In the genomic region with DNA sequence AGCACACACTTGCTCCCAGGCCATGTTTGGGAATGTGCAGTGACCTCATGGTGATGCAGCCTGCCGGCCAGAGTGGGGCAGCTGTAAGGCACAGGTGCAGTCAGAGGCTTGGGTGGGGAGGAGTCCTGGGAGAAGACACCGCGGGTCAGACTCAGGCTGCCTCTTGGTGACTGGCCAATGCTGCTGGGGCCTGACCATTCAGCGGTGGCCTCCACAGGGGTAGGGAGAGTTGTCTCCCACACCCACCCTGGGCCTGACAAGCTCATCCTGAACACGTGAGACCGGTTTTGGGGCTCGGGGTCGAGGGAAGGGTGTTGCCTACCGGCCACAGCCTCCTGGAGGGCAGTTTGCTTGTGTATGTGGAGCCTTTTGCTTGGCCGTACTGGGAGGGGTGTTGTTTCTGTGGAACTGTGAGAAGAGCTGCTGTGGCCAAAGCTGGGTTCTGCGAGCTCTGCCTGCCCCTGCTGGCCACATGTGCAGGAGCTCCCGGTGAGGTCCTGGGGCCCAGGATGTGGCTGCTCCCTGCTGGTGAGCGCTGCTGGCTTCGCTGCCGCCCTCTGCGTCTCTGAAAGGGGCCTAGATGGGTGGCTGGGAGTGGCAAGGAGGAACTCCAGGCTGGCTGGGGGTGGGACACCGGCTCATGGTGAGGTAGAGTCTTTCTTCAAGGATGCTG, we compare ENCODE assay signal across 1 cellular context.
TF ChIP-seq lines count a peak whose summit lies in the region.

No MANE protein-coding gene starts in this region.

TF ChIP-seq in WTC11, 78 proteins besides CTCF, POLR2A, EP300 and RAD21:
- TF ChIP-seq, protein P1, sequence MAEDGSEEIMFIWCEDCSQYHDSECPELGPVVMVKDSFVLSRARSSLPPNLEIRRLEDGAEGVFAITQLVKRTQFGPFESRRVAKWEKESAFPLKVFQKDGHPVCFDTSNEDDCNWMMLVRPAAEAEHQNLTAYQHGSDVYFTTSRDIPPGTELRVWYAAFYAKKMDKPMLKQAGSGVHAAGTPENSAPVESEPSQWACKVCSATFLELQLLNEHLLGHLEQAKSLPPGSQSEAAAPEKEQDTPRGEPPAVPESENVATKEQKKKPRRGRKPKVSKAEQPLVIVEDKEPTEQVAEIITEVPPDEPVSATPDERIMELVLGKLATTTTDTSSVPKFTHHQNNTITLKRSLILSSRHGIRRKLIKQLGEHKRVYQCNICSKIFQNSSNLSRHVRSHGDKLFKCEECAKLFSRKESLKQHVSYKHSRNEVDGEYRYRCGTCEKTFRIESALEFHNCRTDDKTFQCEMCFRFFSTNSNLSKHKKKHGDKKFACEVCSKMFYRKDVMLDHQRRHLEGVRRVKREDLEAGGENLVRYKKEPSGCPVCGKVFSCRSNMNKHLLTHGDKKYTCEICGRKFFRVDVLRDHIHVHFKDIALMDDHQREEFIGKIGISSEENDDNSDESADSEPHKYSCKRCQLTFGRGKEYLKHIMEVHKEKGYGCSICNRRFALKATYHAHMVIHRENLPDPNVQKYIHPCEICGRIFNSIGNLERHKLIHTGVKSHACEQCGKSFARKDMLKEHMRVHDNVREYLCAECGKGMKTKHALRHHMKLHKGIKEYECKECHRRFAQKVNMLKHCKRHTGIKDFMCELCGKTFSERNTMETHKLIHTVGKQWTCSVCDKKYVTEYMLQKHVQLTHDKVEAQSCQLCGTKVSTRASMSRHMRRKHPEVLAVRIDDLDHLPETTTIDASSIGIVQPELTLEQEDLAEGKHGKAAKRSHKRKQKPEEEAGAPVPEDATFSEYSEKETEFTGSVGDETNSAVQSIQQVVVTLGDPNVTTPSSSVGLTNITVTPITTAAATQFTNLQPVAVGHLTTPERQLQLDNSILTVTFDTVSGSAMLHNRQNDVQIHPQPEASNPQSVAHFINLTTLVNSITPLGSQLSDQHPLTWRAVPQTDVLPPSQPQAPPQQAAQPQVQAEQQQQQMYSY (CRISPR knock-in tag; IDR thresholded peaks at IDR 0.05), result no peak
- TF ChIP-seq MXD4 (CRISPR knock-in tag; IDR thresholded peaks at IDR 0.05; ENCODE audit: borderline replicate concordance) (no peak), EMX1 (CRISPR knock-in tag; IDR thresholded peaks at IDR 0.05) (no peak)
